In the genomic region with DNA sequence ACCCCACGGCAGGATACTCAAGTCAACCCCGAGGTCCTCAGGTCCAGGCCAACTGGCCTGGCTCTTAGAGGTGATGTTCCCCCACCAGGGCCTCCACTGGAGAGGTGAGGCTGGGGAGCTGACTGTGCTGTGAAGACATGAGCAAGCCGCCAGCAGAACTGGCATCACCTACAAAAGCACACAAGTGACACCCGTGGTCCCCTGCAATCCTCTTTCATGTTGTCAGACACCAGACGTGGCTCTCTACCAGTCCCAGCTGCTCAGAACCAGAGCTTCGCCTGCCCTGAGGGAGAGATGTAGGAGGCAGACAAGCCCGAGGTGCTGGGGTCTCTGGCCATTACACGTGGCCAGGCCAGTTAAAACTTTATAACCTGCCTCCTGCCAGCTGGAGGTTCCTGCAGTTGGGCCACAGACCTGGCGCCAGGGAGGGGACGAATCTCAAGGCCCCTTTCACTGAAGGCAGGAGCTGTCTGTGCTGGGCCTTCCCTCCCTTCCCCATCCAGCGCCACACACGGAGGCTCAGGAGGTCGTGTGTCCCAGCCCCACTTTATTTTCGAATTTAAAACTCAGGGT, we compare ENCODE assay signal across 8 cellular contexts. TPM values are rescaled to one million over a fixed set of nuclear protein-coding genes. Genes with fewer than 3 reads are reported as not detected.
DNase-seq lines count a peak whose midpoint lies in the region; ATAC-seq and TF ChIP-seq lines count a peak whose summit lies in the region.

No MANE protein-coding gene starts in this region.

- H3K4me2 ChIP-seq in Karpas-422 (ENCODE audit: low read depth, low read length, poor library complexity, severe bottlenecking), result peak overlapping the region; percentile 98

- no peaks in the 10 kb centered on the region for H3K27me3 ChIP-seq in CD4-positive, alpha-beta memory T cell (ENCODE audit: insufficient read depth, low read length)
- H3K27me3 ChIP-seq in Karpas-422 (ENCODE audit: low read length), result no peaks in the 10 kb centered on the region

- no peaks in the 10 kb centered on the region for H3K27me3 Mint-ChIP-seq in CD4-positive, alpha-beta memory T cell
- H3K27me3 Mint-ChIP-seq in brain, result peaks cover 3% of the 10 kb centered on the region
- no peaks in the 10 kb centered on the region for H3K27me3 Mint-ChIP-seq in natural killer cell treated with Interleukin-12 subunit alpha and Interleukin-12 subunit beta and Interleukin-15 and Interleukin-18, amount 100 ng/mL, for 72 hours

- no peak for TF ChIP-seq CTCF in brain (conservative IDR thresholded peaks at IDR 0.05)

- no peak for ATAC-seq in natural killer cell treated with Interleukin-12 subunit alpha and Interleukin-12 subunit beta and Interleukin-15 and Interleukin-18, amount 100 ng/mL, for 72 hours
- ATAC-seq in GM19455 (IDR thresholded peaks at IDR 0.05; ENCODE audit: unreplicated experiment) (no peak), HG03354 (IDR thresholded peaks at IDR 0.05; ENCODE audit: poor library complexity, severe bottlenecking, unreplicated experiment) (no peak)

- peaks cover 16 to 41% of the 10 kb centered on the region in 2 donors for H3K36me3 Mint-ChIP-seq in CD4-positive, alpha-beta memory T cell
- peaks cover 37% of the 10 kb centered on the region for H3K36me3 Mint-ChIP-seq in brain
- H3K36me3 Mint-ChIP-seq in natural killer cell treated with Interleukin-12 subunit alpha and Interleukin-12 subunit beta and Interleukin-15 and Interleukin-18, amount 100 ng/mL, for 72 hours, result peaks cover 24% of the 10 kb centered on the region

- peaks cover 9 to 43% (median 24%) of the 10 kb centered on the region in 4 donors for H3K4me1 Mint-ChIP-seq in CD4-positive, alpha-beta memory T cell
- H3K4me1 Mint-ChIP-seq in brain, result peaks cover 32% of the 10 kb centered on the region
- peaks cover 15 to 17% of the 10 kb centered on the region in 2 donors for H3K4me1 Mint-ChIP-seq in natural killer cell treated with Interleukin-12 subunit alpha and Interleukin-12 subunit beta and Interleukin-15 and Interleukin-18, amount 100 ng/mL, for 72 hours (ENCODE audit: low read depth in 2 of 2)

- peaks cover 22% of the 10 kb centered on the region for H3K79me2 ChIP-seq in Karpas-422 (ENCODE audit: low read length)

- H2AFZ ChIP-seq in Karpas-422 (ENCODE audit: low read length), result no peak overlapping the region

- H3K27ac ChIP-seq in CD4-positive, alpha-beta memory T cell (ENCODE audit: low read depth, low read length), result peak overlapping the region; percentile 68
- peak overlapping the region; percentile 73 for H3K27ac ChIP-seq in Karpas-422 (ENCODE audit: low read length)

- H3K9me3 Mint-ChIP-seq in CD4-positive, alpha-beta memory T cell, result no peaks in the 10 kb centered on the region
- peaks cover 0 to 7% (median 0%) of the 10 kb centered on the region in 5 experiments for H3K9me3 Mint-ChIP-seq in brain
- no peaks in the 10 kb centered on the region for H3K9me3 Mint-ChIP-seq in natural killer cell treated with Interleukin-12 subunit alpha and Interleukin-12 subunit beta and Interleukin-15 and Interleukin-18, amount 100 ng/mL, for 72 hours

- H3K4me3 ChIP-seq in CD4-positive, alpha-beta memory T cell (ENCODE audit: low read length in 2 of 2), result peak overlapping the region in 1 of 2 donors; percentile 68
- H3K4me3 ChIP-seq in Karpas-422 (ENCODE audit: low read length), result peak overlapping the region; percentile 91

- CTCF ChIA-PET in CD4-positive, alpha-beta memory T cell (lab: Charles Lee; ENCODE audit: partially characterized antibody), result interaction anchor here (1.0 to 17.8 kb wide), 11 partner anchors 10 to 989 kb away, joined by 3 to 399 read pairs (median 7); partner anchors contain the start of genes SAMD8 and VDAC2

- peaks cover 15% of the 10 kb centered on the region for H3K36me3 ChIP-seq in CD4-positive, alpha-beta memory T cell (ENCODE audit: insufficient read depth, low read length)
- H3K36me3 ChIP-seq in Karpas-422 (ENCODE audit: insufficient read depth, low read length), result peaks cover 36% of the 10 kb centered on the region

- peaks cover 24% of the 10 kb centered on the region for H3K4me1 ChIP-seq in CD4-positive, alpha-beta memory T cell (ENCODE audit: insufficient read depth, low read length)
- H3K4me1 ChIP-seq in Karpas-422 (ENCODE audit: low read length), result peaks cover 36% of the 10 kb centered on the region

- peak overlapping the region; percentile 86 to 95 (median 91) for H3K27ac Mint-ChIP-seq in CD4-positive, alpha-beta memory T cell
- H3K27ac Mint-ChIP-seq in brain, result peak overlapping the region; percentile 35 to 87 (median 78)
- peak overlapping the region; percentile 81 to 87 for H3K27ac Mint-ChIP-seq in natural killer cell treated with Interleukin-12 subunit alpha and Interleukin-12 subunit beta and Interleukin-15 and Interleukin-18, amount 100 ng/mL, for 72 hours

- peak overlapping the region; percentile 77 to 87 (median 82) for H3K4me3 Mint-ChIP-seq in CD4-positive, alpha-beta memory T cell
- H3K4me3 Mint-ChIP-seq in brain, result peak overlapping the region; percentile 45 to 80 (median 65)
- H3K4me3 Mint-ChIP-seq in natural killer cell treated with Interleukin-12 subunit alpha and Interleukin-12 subunit beta and Interleukin-15 and Interleukin-18, amount 100 ng/mL, for 72 hours, result peak overlapping the region; percentile 75

- intact Hi-C loops in CD4-positive, alpha-beta memory T cell (cut with micrococcal nuclease), result loop anchor here (1.0 to 10.0 kb wide), 6 partner anchors 23 to 1449 kb away; partner anchors contain the start of genes CHCHD1, KAT6B, SAMD8 and VDAC2

- POLR2A ChIA-PET in CD4-positive, alpha-beta memory T cell (lab: Charles Lee; ENCODE audit: partially characterized antibody), result interaction anchor here (0.9 to 15.2 kb wide), 9 partner anchors 10 to 1083 kb away, joined by 3 to 284 read pairs (median 4); partner anchors contain the start of genes ADK, AP3M1, SAMD8 and VDAC2

- H4K20me1 ChIP-seq in Karpas-422 (ENCODE audit: insufficient read depth, low read depth, low read length), result peaks cover 5% of the 10 kb centered on the region; the same call in 1 of the 2 replicates

- DNase-seq in CD4-positive, alpha-beta memory T cell, result peak in 2 of 5 donors; percentile 5 to 48
- DNase-seq in Karpas-422, result peak; percentile 62
- no peak for DNase-seq in natural killer cell treated with Interleukin-12 subunit alpha and Interleukin-12 subunit beta and Interleukin-15 and Interleukin-18, amount 100 ng/mL, for 72 hours (ENCODE audit: low spot score)
- DNase-seq in middle frontal gyrus (ENCODE audit: extremely low spot score, low spot score), result no peak
- no peak for DNase-seq in medulla oblongata (ENCODE audit: extremely low spot score)

- H3K9ac ChIP-seq in Karpas-422 (ENCODE audit: low read length), result peak overlapping the region; percentile 71

- H3K9me3 ChIP-seq in CD4-positive, alpha-beta memory T cell (ENCODE audit: control insufficient read depth in 1 of 2, low read length in 2 of 2), result no peaks in the 10 kb centered on the region
- H3K9me3 ChIP-seq in Karpas-422 (ENCODE audit: low read length), result no peaks in the 10 kb centered on the region

- H3K9me2 ChIP-seq in Karpas-422 (replicated peaks; ENCODE audit: insufficient read depth, low read length), result no peaks in the 10 kb centered on the region

RNA-seq across cellular contexts. Expression of gene COMTD1, which starts 2.2 kb away (rescaled TPM):
- 10 to 100 TPM; 12.7 to 15.4 TPM for total RNA-seq in CD4-positive, alpha-beta memory T cell
- polyA plus RNA-seq in CD4-positive, alpha-beta memory T cell, result 10 to 100 TPM; 22.3 TPM
- 14.4 and 75.0 TPM in 2 replicates for total RNA-seq in Karpas-422 (2014; rRNA removed; shearing (Covaris generic); ENCODE audit: low replicate concordance)
- polyA plus RNA-seq in brain (ENCODE audit: insufficient read depth, low read depth, low replicate concordance), result 10.9 TPM
- 10 to 100 TPM; 22.3 to 58.9 TPM for total RNA-seq in natural killer cell treated with Interleukin-12 subunit alpha and Interleukin-12 subunit beta and Interleukin-15 and Interleukin-18, amount 100 ng/mL, for 72 hours

RNA-seq across cellular contexts. Expression of gene VDAC2, which starts 22.9 kb away (rescaled TPM):
- 10 to 100 TPM; 76.9 to 79.0 TPM for total RNA-seq in CD4-positive, alpha-beta memory T cell
- polyA plus RNA-seq in CD4-positive, alpha-beta memory T cell, result 100 to 1,000 TPM; 149 to 192 TPM
- total RNA-seq in Karpas-422 (2014; rRNA removed; shearing (Covaris generic); ENCODE audit: low replicate concordance), result 84.2 and 128 TPM in 2 replicates
- 234 TPM for polyA plus RNA-seq in brain (ENCODE audit: insufficient read depth, low read depth, low replicate concordance)
- total RNA-seq in natural killer cell treated with Interleukin-12 subunit alpha and Interleukin-12 subunit beta and Interleukin-15 and Interleukin-18, amount 100 ng/mL, for 72 hours, result 100 to 1,000 TPM; 160 to 187 TPM
